In the genomic region with DNA sequence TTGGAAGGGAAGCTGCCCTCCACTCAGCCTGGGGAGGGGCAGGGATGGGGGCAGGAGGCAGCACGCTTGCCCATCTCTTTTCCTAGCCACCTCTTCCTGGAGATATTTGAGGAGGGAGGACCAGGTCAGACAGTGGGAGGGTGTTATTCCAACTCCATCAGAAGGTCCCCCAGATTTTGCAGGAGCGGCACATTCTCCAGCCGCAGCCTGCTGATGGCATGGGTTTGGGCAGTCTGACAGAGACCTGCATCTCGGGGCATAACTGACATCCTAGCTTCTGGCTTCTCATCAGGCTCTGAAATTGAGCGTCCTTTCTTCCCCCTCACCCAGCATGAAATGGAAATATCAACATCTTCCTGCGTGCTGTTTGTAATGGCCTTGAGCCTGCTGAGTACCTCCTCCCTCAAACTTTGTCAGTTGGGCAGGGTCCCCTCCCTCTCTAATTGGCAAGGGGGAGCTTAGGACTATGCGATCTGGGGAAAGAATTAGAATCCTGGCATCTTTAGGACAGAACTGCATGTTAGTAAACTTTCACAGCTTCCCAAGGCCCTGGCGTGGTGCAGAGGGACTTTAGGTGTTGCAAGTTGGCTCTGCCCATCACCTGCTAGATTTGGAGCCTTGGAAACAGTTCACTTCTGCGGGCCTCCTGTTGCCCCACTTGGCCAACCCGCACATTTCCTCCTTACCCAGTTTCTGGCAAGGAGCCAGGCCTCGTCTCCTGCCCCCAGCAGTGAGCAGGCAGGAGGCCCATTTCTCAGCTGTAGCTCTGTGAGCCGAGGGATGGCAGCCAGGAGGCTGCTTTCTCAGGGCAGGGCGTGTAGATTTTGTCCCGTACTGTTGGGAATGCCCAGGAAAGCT, we compare ENCODE assay signal across 8 cellular contexts. TPM values are rescaled to one million over a fixed set of nuclear protein-coding genes. Genes with fewer than 3 reads are reported as not detected.
A peak's percentile ranks its signal among the peaks of the same experiment; 100 is the strongest.
DNase-seq lines count a peak whose midpoint lies in the region; ATAC-seq and TF ChIP-seq lines count a peak whose summit lies in the region.

No MANE protein-coding gene starts in this region.

- peaks cover 2 to 26% (median 18%) of the 10 kb centered on the region in 3 donors for H3K27me3 ChIP-seq in gastrocnemius medialis

- no peak for TF ChIP-seq POLR2A in gastrocnemius medialis (IDR thresholded peaks at IDR 0.05)

- intact Hi-C loops in gastrocnemius medialis (cut with DNase I; ENCODE audit: low total_unique reads) = no loop called here

- ATAC-seq in HG03520 (IDR thresholded peaks at IDR 0.05; ENCODE audit: unreplicated experiment) (no peak), gastrocnemius medialis (no peak)

- H3K9me3 ChIP-seq in gastrocnemius medialis = no peaks in the 10 kb centered on the region

- no peaks in the 10 kb centered on the region for H3K36me3 ChIP-seq in gastrocnemius medialis

- in situ Hi-C loops in gastrocnemius medialis (cut with MboI; ENCODE audit: low sequenced_read_pairs in 4 of 4) = no loop called here

- no peak for TF ChIP-seq CTCF in GM12875 (IDR thresholded peaks at IDR 0.05; ENCODE audit: borderline replicate concordance, insufficient read depth, low read depth, low read length)
- TF ChIP-seq CTCF in progenitor cell of endocrine pancreas (IDR thresholded peaks at IDR 0.05; ENCODE audit: unreplicated experiment) = no peak
- TF ChIP-seq CTCF in gastrocnemius medialis (IDR thresholded peaks at IDR 0.05 in 4 of 5, conservative IDR thresholded peaks at IDR 0.05 in 1 of 5) = no peak

- DNase-seq in NCI-H2196 (lab: John Stamatoyannopoulos, UW; ENCODE audit: unreplicated experiment) (peak; percentile 53), fibroblast of peridontal ligament (ENCODE audit: extremely low read depth) (peak; percentile 20), progenitor cell of endocrine pancreas (ENCODE audit: low spot score, unreplicated experiment) (no peak), SK-N-DZ (ENCODE audit: low spot score) (no peak), gastrocnemius medialis (no peak)
- peak; percentile 70 for DNase-seq in activated CD8-positive, alpha-beta memory T cell treated with anti-CD3 and anti-CD28 coated beads, Interleukin-2, amount 50 U/mL, for 4 hours

- H3K9me3 Mint-ChIP-seq in progenitor cell of endocrine pancreas (ENCODE audit: low read depth) = no peaks in the 10 kb centered on the region

- no peaks in the 10 kb centered on the region for H3K36me3 Mint-ChIP-seq in progenitor cell of endocrine pancreas (ENCODE audit: insufficient read depth)

- H3K4me1 Mint-ChIP-seq in progenitor cell of endocrine pancreas (ENCODE audit: low read depth) = peaks cover 41% of the 10 kb centered on the region

- no peak overlapping the region for H3K27ac ChIP-seq in gastrocnemius medialis

- H3K27ac Mint-ChIP-seq in progenitor cell of endocrine pancreas = peak overlapping the region; percentile 49

- H3K4me3 ChIP-seq in GM12875 (ENCODE audit: low read depth, low read length) (peak overlapping the region; percentile 89), gastrocnemius medialis (no peak overlapping the region)

- peaks cover 8 to 9% of the 10 kb centered on the region in 2 donors for H3K4me1 ChIP-seq in gastrocnemius medialis

- peak overlapping the region; percentile 95 for H3K4me3 Mint-ChIP-seq in progenitor cell of endocrine pancreas (ENCODE audit: low read depth)

- peaks cover 13% of the 10 kb centered on the region for H3K27me3 Mint-ChIP-seq in progenitor cell of endocrine pancreas

RNA-seq across cellular contexts. Expression of a gene that starts 2.2 kb away (rescaled TPM):
- total RNA-seq in progenitor cell of endocrine pancreas = 169 and 174 TPM in 2 replicates
- polyA plus RNA-seq in SK-N-DZ (2014; cell fraction: cytosol; rRNA removed) = 94.1 and 96.8 TPM in 2 replicates
- polyA plus RNA-seq in SK-N-DZ (2014; cell fraction: nucleus; rRNA removed) = 45.4 and 55.7 TPM in 2 replicates
- 10 to 100 TPM in 3 of 4 donors, 1 to 10 TPM in 1; 4.9 to 11.2 (median 10.8) TPM for total RNA-seq in gastrocnemius medialis

RNA-seq across cellular contexts. Expression of a gene that starts 58.1 kb away (rescaled TPM):
- total RNA-seq in progenitor cell of endocrine pancreas (not detected in 2 replicates), gastrocnemius medialis (not detected)
- polyA plus RNA-seq in SK-N-DZ (2014; cell fraction: cytosol; rRNA removed) = not detected in 2 replicates
- polyA plus RNA-seq in SK-N-DZ (2014; cell fraction: nucleus; rRNA removed) = not detected in 2 replicates

Comparison
In these comparisons a context has a peak if more than half of its experiments do, and no peak if none do; other contexts are left out.
1. DNase-seq: peak in NCI-H2196 (single experiment), activated CD8-positive, alpha-beta memory T cell treated with anti-CD3 and anti-CD28 coated beads, Interleukin-2, amount 50 U/mL, for 4 hours (single experiment) and fibroblast of peridontal ligament (single experiment); none in progenitor cell of endocrine pancreas (single experiment), SK-N-DZ (single experiment) and gastrocnemius medialis (0 of 2).
2. RNA of a gene that starts 2.2 kb away (total RNA-seq): 169 to 174 TPM in progenitor cell of endocrine pancreas; 4.9 to 11.2 TPM in gastrocnemius medialis; every median in the first group is over 10 times any median in the second.